In genomic region chr2:26243643-26244478, GRCh38 we compare ENCODE assay signal across 1 cellular context.
TF ChIP-seq lines count a peak whose summit lies in the region.

No MANE protein-coding gene starts in this region.

TF ChIP-seq in K562, 482 proteins besides CTCF, POLR2A, EP300 and RAD21 (continued from another document and continues in another):
- TF ChIP-seq PHB2 (IDR thresholded peaks at IDR 0.05; ENCODE audit: low read depth) (no peak), ZNF644 (tag; IDR thresholded peaks at IDR 0.05; ENCODE audit: low read depth) (no peak), FOXM1 (IDR thresholded peaks at IDR 0.05; ENCODE audit: low read depth) (no peak; the same call in 1 of the 2 replicates), FOXM1 (CRISPR knock-in tag; IDR thresholded peaks at IDR 0.05; ENCODE audit: low read depth) (no peak), U2AF1 (optimal IDR thresholded peaks at IDR 0.05; ENCODE audit: low read depth, low read length) (no peak), LEF1 (IDR thresholded peaks at IDR 0.05) (no peak), IFI16 (CRISPR knock-in tag; IDR thresholded peaks at IDR 0.05) (no peak), L3MBTL2 (IDR thresholded peaks at IDR 0.05) (no peak), BACH1 (tag; IDR thresholded peaks at IDR 0.05) (no peak), HEY1 (CRISPR knock-in tag; IDR thresholded peaks at IDR 0.05; ENCODE audit: borderline replicate concordance) (no peak), FUS (optimal IDR thresholded peaks at IDR 0.05; ENCODE audit: low read depth, low read length) (no peak), MXD1 (CRISPR knock-in tag; IDR thresholded peaks at IDR 0.05; ENCODE audit: borderline replicate concordance, poor library complexity, severe bottlenecking) (no peak), TOE1 (IDR thresholded peaks at IDR 0.05; ENCODE audit: borderline replicate concordance) (no peak), TOE1 (CRISPR knock-in tag; IDR thresholded peaks at IDR 0.05; ENCODE audit: borderline replicate concordance, low read depth) (no peak), CHAMP1 (IDR thresholded peaks at IDR 0.05) (no peak), BRF1 (IDR thresholded peaks at IDR 0.05; ENCODE audit: borderline replicate concordance, extremely low read depth, insufficient read length) (no peak), SIX5 (IDR thresholded peaks at IDR 0.05; ENCODE audit: borderline replicate concordance in 1 of 2, insufficient read depth in 1 of 2, low read depth in 1 of 2, low read length in 2 of 2) (no peak), MAFF (IDR thresholded peaks at IDR 0.05; ENCODE audit: low read length) (no peak), ZNF584 (CRISPR knock-in tag; IDR thresholded peaks at IDR 0.05; ENCODE audit: low read depth) (no peak), ZNF140 (CRISPR knock-in tag; IDR thresholded peaks at IDR 0.05) (no peak), TGIF2 (CRISPR knock-in tag; IDR thresholded peaks at IDR 0.05) (no peak; the same call in 1 of the 2 replicates), ZNF766 (CRISPR knock-in tag; conservative IDR thresholded peaks at IDR 0.05) (0 out of 2 replicates have a peak, but pooled peaks have one; percentile 13), FOXP1 (CRISPR knock-in tag; IDR thresholded peaks at IDR 0.05) (0 out of 2 replicates have a peak, but pooled peaks have one; percentile 43), KDM4B (IDR thresholded peaks at IDR 0.05; ENCODE audit: borderline replicate concordance in 2 of 2, low read depth in 1 of 2) (no peak), KDM5B (IDR thresholded peaks at IDR 0.05; ENCODE audit: insufficient replicate concordance, low read depth, low read length) (peak; percentile 24), JUND (IDR thresholded peaks at IDR 0.05; ENCODE audit: borderline replicate concordance, low read depth, low read length) (no peak), JUND (tag; IDR thresholded peaks at IDR 0.05; ENCODE audit: borderline replicate concordance, low read depth, low read length) (0 out of 3 replicates have a peak, but pooled peaks have one; percentile 21), TAF15 (IDR thresholded peaks at IDR 0.05; ENCODE audit: low read depth, low read length) (no peak), ATF7 (IDR thresholded peaks at IDR 0.05) (no peak), ILK (tag; IDR thresholded peaks at IDR 0.05; ENCODE audit: borderline replicate concordance, low read depth) (no peak), ZBTB2 (IDR thresholded peaks at IDR 0.05) (0 out of 2 replicates have a peak, but pooled peaks have one; percentile 35), RCOR1 (IDR thresholded peaks at IDR 0.05; ENCODE audit: borderline replicate concordance in 1 of 2, low read depth in 2 of 2, low read length in 2 of 2) (0 out of 4 replicates have a peak, but pooled peaks of 1 of the 2 experiments have one; percentile 0), SUPT5H (IDR thresholded peaks at IDR 0.05) (no peak; the same call in 1 of the 2 replicates), HDAC3 (IDR thresholded peaks at IDR 0.05; ENCODE audit: borderline replicate concordance, partially characterized antibody) (peak; percentile 29), PCBP1 (IDR thresholded peaks at IDR 0.05; ENCODE audit: low read depth, low read length, poor library complexity, severe bottlenecking) (no peak), MYBL2 (IDR thresholded peaks at IDR 0.05; ENCODE audit: low read depth) (peak; percentile 51; the same call in 1 of the 2 replicates), MYBL2 (CRISPR knock-in tag; IDR thresholded peaks at IDR 0.05; ENCODE audit: borderline replicate concordance) (no peak), KLF6 (CRISPR knock-in tag; IDR thresholded peaks at IDR 0.05; ENCODE audit: borderline replicate concordance) (no peak), CHD1 (IDR thresholded peaks at IDR 0.05; ENCODE audit: low read length) (peak; percentile 43), MYC (IDR thresholded peaks at IDR 0.05; ENCODE audit: low read depth, low read length) (no peak), MYC (CRISPR knock-in tag; IDR thresholded peaks at IDR 0.05; ENCODE audit: borderline replicate concordance, low read depth) (no peak), HNRNPK (IDR thresholded peaks at IDR 0.05; ENCODE audit: low read depth, low read length, poor library complexity, severe bottlenecking) (no peak), PHF21A (IDR thresholded peaks at IDR 0.05; ENCODE audit: borderline replicate concordance, low read depth) (no peak), GABPA (tag; conservative IDR thresholded peaks at IDR 0.05; ENCODE audit: low read depth) (no peak), SRSF7 (optimal IDR thresholded peaks at IDR 0.05; ENCODE audit: low read depth, low read length) (no peak), ZNF583 (CRISPR knock-in tag; IDR thresholded peaks at IDR 0.05) (0 out of 2 replicates have a peak, but pooled peaks have one; percentile 16), ZNF511 (CRISPR knock-in tag; IDR thresholded peaks at IDR 0.05) (0 out of 2 replicates have a peak, but pooled peaks have one; percentile 30), NFE2 (IDR thresholded peaks at IDR 0.05; ENCODE audit: low read depth) (no peak), CREB1 (IDR thresholded peaks at IDR 0.05) (no peak), CREB1 (CRISPR knock-in tag; IDR thresholded peaks at IDR 0.05) (no peak), POLR3G (IDR thresholded peaks at IDR 0.05; ENCODE audit: extremely low read depth, insufficient read length, insufficient replicate concordance) (no peak), ZBTB12 (CRISPR knock-in tag; IDR thresholded peaks at IDR 0.05) (no peak), ZNF778 (CRISPR knock-in tag; IDR thresholded peaks at IDR 0.05) (no peak), ZZZ3 (IDR thresholded peaks at IDR 0.05) (no peak), GATAD2A (IDR thresholded peaks at IDR 0.05) (0 out of 2 replicates have a peak, but pooled peaks have one; percentile 43), SMARCE1 (IDR thresholded peaks at IDR 0.05) (no peak; the same call in 1 of the 2 replicates), ZBTB7A (IDR thresholded peaks at IDR 0.05; ENCODE audit: borderline replicate concordance, control insufficient read depth, low read depth, low read length) (no peak), NR2F6 (CRISPR knock-in tag; IDR thresholded peaks at IDR 0.05) (no peak), ZC3H11A (IDR thresholded peaks at IDR 0.05; ENCODE audit: low read depth, low read length) (no peak), HOXB6 (CRISPR knock-in tag; IDR thresholded peaks at IDR 0.05; ENCODE audit: borderline replicate concordance) (no peak), FOSL1 (tag; conservative IDR thresholded peaks at IDR 0.05) (0 out of 2 replicates have a peak, but pooled peaks have one; percentile 9), STAG1 (CRISPR knock-in tag; IDR thresholded peaks at IDR 0.05; ENCODE audit: borderline replicate concordance) (0 out of 2 replicates have a peak, but pooled peaks have one; percentile 27), RBM14 (IDR thresholded peaks at IDR 0.05; ENCODE audit: borderline replicate concordance, insufficient read depth, low read depth, low read length) (no peak), RHOXF2B (CRISPR knock-in tag; conservative IDR thresholded peaks at IDR 0.05) (no peak), TCFL5 (CRISPR knock-in tag; conservative IDR thresholded peaks at IDR 0.05) (no peak)
- TF ChIP-seq, protein P1, sequence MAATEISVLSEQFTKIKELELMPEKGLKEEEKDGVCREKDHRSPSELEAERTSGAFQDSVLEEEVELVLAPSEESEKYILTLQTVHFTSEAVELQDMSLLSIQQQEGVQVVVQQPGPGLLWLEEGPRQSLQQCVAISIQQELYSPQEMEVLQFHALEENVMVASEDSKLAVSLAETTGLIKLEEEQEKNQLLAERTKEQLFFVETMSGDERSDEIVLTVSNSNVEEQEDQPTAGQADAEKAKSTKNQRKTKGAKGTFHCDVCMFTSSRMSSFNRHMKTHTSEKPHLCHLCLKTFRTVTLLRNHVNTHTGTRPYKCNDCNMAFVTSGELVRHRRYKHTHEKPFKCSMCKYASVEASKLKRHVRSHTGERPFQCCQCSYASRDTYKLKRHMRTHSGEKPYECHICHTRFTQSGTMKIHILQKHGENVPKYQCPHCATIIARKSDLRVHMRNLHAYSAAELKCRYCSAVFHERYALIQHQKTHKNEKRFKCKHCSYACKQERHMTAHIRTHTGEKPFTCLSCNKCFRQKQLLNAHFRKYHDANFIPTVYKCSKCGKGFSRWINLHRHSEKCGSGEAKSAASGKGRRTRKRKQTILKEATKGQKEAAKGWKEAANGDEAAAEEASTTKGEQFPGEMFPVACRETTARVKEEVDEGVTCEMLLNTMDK (IDR thresholded peaks at IDR 0.05; ENCODE audit: borderline replicate concordance, insufficient read depth, low read depth, low read length, poor library complexity, severe bottlenecking): no peak
- TF ChIP-seq, protein P2, sequence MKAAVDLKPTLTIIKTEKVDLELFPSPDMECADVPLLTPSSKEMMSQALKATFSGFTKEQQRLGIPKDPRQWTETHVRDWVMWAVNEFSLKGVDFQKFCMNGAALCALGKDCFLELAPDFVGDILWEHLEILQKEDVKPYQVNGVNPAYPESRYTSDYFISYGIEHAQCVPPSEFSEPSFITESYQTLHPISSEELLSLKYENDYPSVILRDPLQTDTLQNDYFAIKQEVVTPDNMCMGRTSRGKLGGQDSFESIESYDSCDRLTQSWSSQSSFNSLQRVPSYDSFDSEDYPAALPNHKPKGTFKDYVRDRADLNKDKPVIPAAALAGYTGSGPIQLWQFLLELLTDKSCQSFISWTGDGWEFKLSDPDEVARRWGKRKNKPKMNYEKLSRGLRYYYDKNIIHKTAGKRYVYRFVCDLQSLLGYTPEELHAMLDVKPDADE (conservative IDR thresholded peaks at IDR 0.05; ENCODE audit: control insufficient read depth, low read depth, low read length): no peak
- TF ChIP-seq, protein P3, sequence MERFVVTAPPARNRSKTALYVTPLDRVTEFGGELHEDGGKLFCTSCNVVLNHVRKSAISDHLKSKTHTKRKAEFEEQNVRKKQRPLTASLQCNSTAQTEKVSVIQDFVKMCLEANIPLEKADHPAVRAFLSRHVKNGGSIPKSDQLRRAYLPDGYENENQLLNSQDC (CRISPR knock-in tag; IDR thresholded peaks at IDR 0.05): no peak
- TF ChIP-seq, protein P4, sequence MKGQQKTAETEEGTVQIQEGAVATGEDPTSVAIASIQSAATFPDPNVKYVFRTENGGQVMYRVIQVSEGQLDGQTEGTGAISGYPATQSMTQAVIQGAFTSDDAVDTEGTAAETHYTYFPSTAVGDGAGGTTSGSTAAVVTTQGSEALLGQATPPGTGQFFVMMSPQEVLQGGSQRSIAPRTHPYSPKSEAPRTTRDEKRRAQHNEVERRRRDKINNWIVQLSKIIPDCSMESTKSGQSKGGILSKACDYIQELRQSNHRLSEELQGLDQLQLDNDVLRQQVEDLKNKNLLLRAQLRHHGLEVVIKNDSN (CRISPR knock-in tag; IDR thresholded peaks at IDR 0.05): peak; percentile 45; the same call in 1 of the 2 replicates
